ENCODE assay signal across 3 cellular contexts in the genomic region with DNA sequence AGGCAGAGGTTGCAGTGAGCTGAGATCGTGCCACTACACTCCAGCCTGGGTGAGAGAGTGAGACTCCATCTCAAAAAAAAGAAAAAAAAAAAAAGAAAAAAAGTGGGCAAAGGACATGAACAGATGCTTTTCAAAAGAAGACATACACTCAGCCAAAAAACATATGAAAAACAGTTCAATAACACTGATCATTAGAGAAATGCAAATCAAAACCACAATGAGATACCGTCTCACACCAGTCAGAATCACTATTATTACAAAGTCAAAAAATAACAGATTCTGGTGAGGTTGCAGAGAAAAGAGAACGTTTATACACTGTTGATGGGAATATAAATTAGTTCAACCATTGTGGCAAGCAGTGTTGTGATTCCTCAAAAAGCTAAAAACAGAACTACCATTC. TPM values are rescaled to one million over a fixed set of nuclear protein-coding genes. Genes with fewer than 3 reads are reported as not detected.
"Had no signal": no experiment of that assay in that cellular context is flagged by ENCODE, and none has a peak within 500 bp of the region (broad histone marks: within the 10 kb centered on the region; RNA-seq: fewer than 3 reads in every experiment).

No MANE protein-coding gene starts in this region.

RNA-seq across cellular contexts. Expression of a gene that starts 10.6 kb away (rescaled TPM):
- total RNA-seq: esophagus mucosa, kidney epithelial cell had no signal
- polyA plus RNA-seq: naive thymus-derived CD8-positive, alpha-beta T cell had no signal
